In the genomic region with DNA sequence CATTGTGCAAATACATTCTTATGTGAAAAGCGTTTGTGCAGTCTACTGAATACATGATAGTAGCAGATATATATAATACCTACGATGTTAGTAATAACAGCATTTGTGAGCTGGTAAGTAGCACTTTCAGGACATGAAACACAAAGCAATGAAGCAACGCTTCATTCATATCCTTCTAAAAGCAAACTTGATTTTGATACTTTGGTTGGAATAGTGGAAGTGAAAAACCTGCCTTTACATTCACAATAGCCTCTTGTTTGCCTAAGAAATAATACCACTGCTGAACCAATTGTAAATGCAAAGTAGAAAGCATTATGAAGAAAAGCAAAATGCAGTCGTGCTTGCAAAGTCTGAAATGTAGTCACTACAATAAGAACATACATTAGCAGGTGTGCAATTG, we compare ENCODE assay signal across 19 cellular contexts.
DNase-seq lines count a peak whose midpoint lies in the region; ATAC-seq and TF ChIP-seq lines count a peak whose summit lies in the region.
"Had no signal": no experiment of that assay in that cellular context is flagged by ENCODE, and none has a peak within 500 bp of the region (broad histone marks: within the 10 kb centered on the region; RNA-seq: fewer than 3 reads in every experiment).

No MANE protein-coding gene starts in this region.

- H3K27ac ChIP-seq in RWPE1, result no peak overlapping the region
- H3K27ac ChIP-seq: BLaER1 had no signal

- H3K9me3 ChIP-seq in neuron (ENCODE audit: low read length), result no peaks in the 10 kb centered on the region
- H3K9me3 ChIP-seq: BE2C, BLaER1 had no signal

- H3K4me3 ChIP-seq in neuron (ENCODE audit: low read length), result no peak overlapping the region
- H3K4me3 ChIP-seq: BLaER1 had no signal

- ATAC-seq in HG03432 (IDR thresholded peaks at IDR 0.05; ENCODE audit: unreplicated experiment), result peak; percentile 36

- H3K36me3 ChIP-seq in neuron (ENCODE audit: insufficient read depth, low read length), result no peaks in the 10 kb centered on the region
- H3K36me3 ChIP-seq: BE2C, BLaER1 had no signal

- peak overlapping the region; percentile 28 for H2AFZ ChIP-seq in neuron (ENCODE audit: low read depth, low read length)

- DNase-seq in NCI-H748 (lab: John Stamatoyannopoulos, UW; ENCODE audit: unreplicated experiment) (peak; percentile 37), NCI-H748 treated with DMSO at 0.1 percent for 48 hours (lab: John Stamatoyannopoulos, UW) (no peak), NCI-H69 (lab: John Stamatoyannopoulos, UW) (peak; percentile 31), RWPE1 (ENCODE audit: low spot score) (no peak), HuH-7.5 (ENCODE audit: low spot score) (no peak)
- no peak for DNase-seq in activated CD4-positive, alpha-beta T cell treated with anti-CD3 and anti-CD28 coated beads for 1 hour
- DNase-seq: 8988T; ACHN; BE2C; C1 segment of cervical spinal cord; CD4-positive, alpha-beta memory T cell; CD4-positive, CD25-positive, alpha-beta regulatory T cell; CD8-positive, alpha-beta memory T cell; COR-L47; DMS79 treated with DMSO at 0.1 percent for 48 hours; GF-D8 had no signal

- H3K27me3 ChIP-seq in neuron (ENCODE audit: insufficient read depth, low read length), result no peaks in the 10 kb centered on the region
- H3K27me3 ChIP-seq: BE2C, BLaER1 had no signal

- no peak for TF ChIP-seq CTCF in RWPE1 (conservative IDR thresholded peaks at IDR 0.05; ENCODE audit: low read depth)

- POLR2A ChIA-PET in RWPE1 (lab: Yijun Ruan, JAX; ENCODE audit: low non-redundant PET), result no interaction called here

- H3K4me1 ChIP-seq in neuron (ENCODE audit: insufficient read depth, low read length), result peaks cover 7% of the 10 kb centered on the region
- H3K4me1 ChIP-seq: BLaER1 had no signal

- CTCF ChIA-PET in RWPE1 (lab: Yijun Ruan, JAX), result no interaction called here

Comparison
In these comparisons a context has a peak if more than half of its experiments do, and no peak if none do; other contexts are left out.
1. DNase-seq: peak in NCI-H748 (single experiment) and NCI-H69 (single experiment); none in NCI-H748 treated with DMSO at 0.1 percent for 48 hours (single experiment), RWPE1 (single experiment), HuH-7.5 (single experiment) and activated CD4-positive, alpha-beta T cell treated with anti-CD3 and anti-CD28 coated beads for 1 hour (single experiment).